ENCODE assay signal across 8 cellular contexts in genomic region chr5:160021818-160022446, GRCh38. TPM values are rescaled to one million over a fixed set of nuclear protein-coding genes. Genes with fewer than 3 reads are reported as not detected.
A peak's percentile ranks its signal among the peaks of the same experiment; 100 is the strongest.
DNase-seq lines count a peak whose midpoint lies in the region; ATAC-seq and TF ChIP-seq lines count a peak whose summit lies in the region.

No MANE protein-coding gene starts in this region.

- no peak for TF ChIP-seq POLR2A in right lobe of liver (IDR thresholded peaks at IDR 0.05)

- 7% methylated on average over 3 of the region's 3 CpGs for WGBS in right lobe of liver (ENCODE audit: insufficient coverage, low coverage, low lambda C conversion rate, missing lambda C conversion rate)

- CTCF ChIA-PET in CD4-positive, alpha-beta T cell (lab: Charles Lee), result interaction anchor here (0.6 to 1.8 kb wide), 23 partner anchors 8 to 735 kb away, joined by 3 to 29 read pairs (median 4); partner anchors contain the start of gene TTC1

- no peaks in the 10 kb centered on the region for H3K9me3 Mint-ChIP-seq in CD4-positive, alpha-beta T cell
- no peaks in the 10 kb centered on the region for H3K9me3 Mint-ChIP-seq in stimulated activated effector memory CD8-positive, alpha-beta T cell treated with anti-CD3 and anti-CD28 coated beads, Interleukin-12 subunit alpha, Interleukin-12 subunit beta, amount 100 ng/mL, for 72 hours

- peaks cover 0 to 4% (median 1%) of the 10 kb centered on the region in 4 donors for H3K36me3 ChIP-seq in right lobe of liver

- ATAC-seq in CD4-positive, alpha-beta T cell (ENCODE audit: poor library complexity), result peak; percentile 94
- peak; percentile 95 for ATAC-seq in GM19035 (IDR thresholded peaks at IDR 0.05; ENCODE audit: unreplicated experiment)
- peak; percentile 95 for ATAC-seq in HG03175 (IDR thresholded peaks at IDR 0.05; ENCODE audit: unreplicated experiment)
- peak; percentile 97 to 99 (median 98) for ATAC-seq in right lobe of liver
- ATAC-seq in stimulated activated effector memory CD8-positive, alpha-beta T cell treated with anti-CD3 and anti-CD28 coated beads, Interleukin-12 subunit alpha, Interleukin-12 subunit beta, amount 100 ng/mL, for 72 hours, result peak; percentile 85

- TF ChIP-seq CTCF in CD4-positive, alpha-beta T cell (IDR thresholded peaks at IDR 0.05), result peak; percentile 88
- TF ChIP-seq CTCF in VCaP (conservative IDR thresholded peaks at IDR 0.05) (peak; percentile 76), coronary artery (IDR thresholded peaks at IDR 0.05) (peak; percentile 59), right lobe of liver (IDR thresholded peaks at IDR 0.05) (peak; percentile 71 to 90 (median 84))

- H3K27ac Mint-ChIP-seq in CD4-positive, alpha-beta T cell, result peak overlapping the region; percentile 35
- H3K27ac Mint-ChIP-seq in stimulated activated effector memory CD8-positive, alpha-beta T cell treated with anti-CD3 and anti-CD28 coated beads, Interleukin-12 subunit alpha, Interleukin-12 subunit beta, amount 100 ng/mL, for 72 hours, result peak overlapping the region; percentile 2

- H3K27me3 ChIP-seq in CD4-positive, alpha-beta T cell (ENCODE audit: control insufficient read depth, insufficient read depth, low read length), result no peaks in the 10 kb centered on the region
- H3K27me3 ChIP-seq in right lobe of liver, result no peaks in the 10 kb centered on the region

- no peaks in the 10 kb centered on the region for H3K27me3 Mint-ChIP-seq in CD4-positive, alpha-beta T cell

- H3K4me3 ChIP-seq in coronary artery (no peak overlapping the region), right lobe of liver (no peak overlapping the region)

- H3K4me1 Mint-ChIP-seq in CD4-positive, alpha-beta T cell (ENCODE audit: low read depth), result peaks cover 42% of the 10 kb centered on the region
- H3K4me1 Mint-ChIP-seq in stimulated activated effector memory CD8-positive, alpha-beta T cell treated with anti-CD3 and anti-CD28 coated beads, Interleukin-12 subunit alpha, Interleukin-12 subunit beta, amount 100 ng/mL, for 72 hours, result peaks cover 32% of the 10 kb centered on the region

- DNase-seq in CD4-positive, alpha-beta T cell, result peak in 9 of 10 experiments; percentile 4 to 40 (median 31)
- DNase-seq in NCI-H2196 (lab: John Stamatoyannopoulos, UW; ENCODE audit: unreplicated experiment), result peak; percentile 66
- DNase-seq in coronary artery (ENCODE audit: low spot score), result no peak
- peak in 1 of 3 donors; percentile 58 for DNase-seq in right lobe of liver
- DNase-seq in stimulated activated effector memory CD8-positive, alpha-beta T cell treated with anti-CD3 and anti-CD28 coated beads, Interleukin-12 subunit alpha, Interleukin-12 subunit beta, amount 100 ng/mL, for 72 hours (ENCODE audit: low spot score in 2 of 2), result peak; percentile 42 to 71

- no peak overlapping the region for H3K4me3 Mint-ChIP-seq in CD4-positive, alpha-beta T cell
- H3K4me3 Mint-ChIP-seq in stimulated activated effector memory CD8-positive, alpha-beta T cell treated with anti-CD3 and anti-CD28 coated beads, Interleukin-12 subunit alpha, Interleukin-12 subunit beta, amount 100 ng/mL, for 72 hours, result no peak overlapping the region

- H3K27ac ChIP-seq in CD4-positive, alpha-beta T cell (ENCODE audit: low read depth, low read length), result no peak overlapping the region
- H3K27ac ChIP-seq in VCaP, result no peak overlapping the region
- no peak overlapping the region for H3K27ac ChIP-seq in coronary artery
- no peak overlapping the region for H3K27ac ChIP-seq in right lobe of liver

- peaks cover 46% of the 10 kb centered on the region for H3K36me3 Mint-ChIP-seq in CD4-positive, alpha-beta T cell (ENCODE audit: low read depth)
- H3K36me3 Mint-ChIP-seq in stimulated activated effector memory CD8-positive, alpha-beta T cell treated with anti-CD3 and anti-CD28 coated beads, Interleukin-12 subunit alpha, Interleukin-12 subunit beta, amount 100 ng/mL, for 72 hours, result peaks cover 63% of the 10 kb centered on the region

- peaks cover 0 to 22% (median 3%) of the 10 kb centered on the region in 4 donors for H3K4me1 ChIP-seq in right lobe of liver

- POLR2A ChIA-PET in CD4-positive, alpha-beta T cell (lab: Charles Lee), result interaction anchor here (1.3 to 2.6 kb wide), 3 partner anchors 13 to 815 kb away, joined by 3 to 17 read pairs (median 5); partner anchors contain the start of gene TTC1

- intact Hi-C loops in CD4-positive, alpha-beta T cell (cut with DNase I, micrococcal nuclease), result loop anchor here (1.0 to 5.0 kb wide), 3 partner anchors 323 to 370 kb away; no protein-coding TSS in a partner anchor
- intact Hi-C loops in right lobe of liver (cut with DNase I), result loop anchor here in 1 of 2 donors (10.0 kb wide), 1 partner anchor 323 kb away; no protein-coding TSS in a partner anchor

- H3K9me3 ChIP-seq in CD4-positive, alpha-beta T cell (ENCODE audit: control insufficient read depth, low read length), result no peaks in the 10 kb centered on the region
- H3K9me3 ChIP-seq in right lobe of liver, result no peaks in the 10 kb centered on the region

RNA-seq across cellular contexts. Expression of gene TTC1, which starts 13.0 kb away (rescaled TPM):
- total RNA-seq in CD4-positive, alpha-beta T cell, result 10 to 100 TPM; 15.9 to 16.3 TPM
- total RNA-seq in right lobe of liver, result 10 to 100 TPM; 19.8 to 28.6 (median 24.8) TPM
